In genomic region chr12:104286538-104287482, GRCh38 we compare ENCODE assay signal across 1 cellular context.
A peak's percentile ranks its signal among the peaks of the same experiment; 100 is the strongest.
TF ChIP-seq lines count a peak whose summit lies in the region.

No MANE protein-coding gene starts in this region.

TF ChIP-seq in K562, 482 proteins besides CTCF, POLR2A, EP300 and RAD21 (continued from another document):
- peak; percentile 90 for TF ChIP-seq NFE2L1 (tag; IDR thresholded peaks at IDR 0.05; ENCODE audit: borderline replicate concordance, low read depth)
- TF ChIP-seq GABPB1 (CRISPR knock-in tag; IDR thresholded peaks at IDR 0.05), result peak; percentile 66
- TF ChIP-seq ZC3H4 (CRISPR knock-in tag; IDR thresholded peaks at IDR 0.05; ENCODE audit: borderline replicate concordance), result 0 out of 2 replicates have a peak, but pooled peaks have one; percentile 57
- no peak for TF ChIP-seq NFATC3 (IDR thresholded peaks at IDR 0.05)
- peak; percentile 28; the same call in 1 of the 2 replicates for TF ChIP-seq SOX6 (IDR thresholded peaks at IDR 0.05)
- no peak for TF ChIP-seq CBX8 (IDR thresholded peaks at IDR 0.05; ENCODE audit: borderline replicate concordance, extremely low read depth, low read depth, low read length, poor library complexity, severe bottlenecking)
- TF ChIP-seq DPF2 (IDR thresholded peaks at IDR 0.05), result peak; percentile 62
- peak; percentile 4; the same call in 1 of the 2 replicates for TF ChIP-seq CREM (IDR thresholded peaks at IDR 0.05; ENCODE audit: low read depth)
- TF ChIP-seq USF1 (CRISPR knock-in tag; IDR thresholded peaks at IDR 0.05), result peak; percentile 76
- TF ChIP-seq ILF3 (IDR thresholded peaks at IDR 0.05; ENCODE audit: borderline replicate concordance), result no peak
- TF ChIP-seq HDAC1 (IDR thresholded peaks at IDR 0.05), result peak; percentile 12 to 94; a peak in 3 of 4 replicates
- TF ChIP-seq ZFX (CRISPR knock-in tag; IDR thresholded peaks at IDR 0.05), result peak; percentile 84
- no peak for TF ChIP-seq SMARCC2 (IDR thresholded peaks at IDR 0.05; ENCODE audit: low read depth)
- no peak for TF ChIP-seq TSHZ1 (CRISPR knock-in tag; IDR thresholded peaks at IDR 0.05)
- TF ChIP-seq ETV1 (tag; conservative IDR thresholded peaks at IDR 0.05; ENCODE audit: low read depth), result no peak
- TF ChIP-seq ZBTB2 (IDR thresholded peaks at IDR 0.05), result no peak
- no peak for TF ChIP-seq FOXM1 (IDR thresholded peaks at IDR 0.05; ENCODE audit: low read depth)
- no peak for TF ChIP-seq FOXM1 (CRISPR knock-in tag; IDR thresholded peaks at IDR 0.05; ENCODE audit: low read depth)
- TF ChIP-seq ATF4 (CRISPR knock-in tag; IDR thresholded peaks at IDR 0.05), result 0 out of 2 replicates have a peak, but pooled peaks have one; percentile 12
- TF ChIP-seq ZNF589 (CRISPR knock-in tag; IDR thresholded peaks at IDR 0.05; ENCODE audit: low read depth), result no peak
- TF ChIP-seq SRSF3 (IDR thresholded peaks at IDR 0.05; ENCODE audit: insufficient read depth, low read length), result no peak
- peak; percentile 86 for TF ChIP-seq PHF8 (IDR thresholded peaks at IDR 0.05; ENCODE audit: borderline replicate concordance, low read length)
- TF ChIP-seq ERF (CRISPR knock-in tag; IDR thresholded peaks at IDR 0.05), result peak; percentile 18; the same call in 1 of the 2 replicates
- no peak for TF ChIP-seq ZNF133 (CRISPR knock-in tag; IDR thresholded peaks at IDR 0.05)
- TF ChIP-seq HMG20A (CRISPR knock-in tag; conservative IDR thresholded peaks at IDR 0.05), result no peak
- peak; percentile 54; the same call in 1 of the 2 replicates for TF ChIP-seq BCOR (IDR thresholded peaks at IDR 0.05)
- TF ChIP-seq ZNF644 (tag; IDR thresholded peaks at IDR 0.05; ENCODE audit: low read depth), result peak; percentile 71
- no peak for TF ChIP-seq HIVEP1 (CRISPR knock-in tag; IDR thresholded peaks at IDR 0.05)
- no peak for TF ChIP-seq KDM2B (CRISPR knock-in tag; IDR thresholded peaks at IDR 0.05)
- TF ChIP-seq MNT (conservative IDR thresholded peaks at IDR 0.05), result peak; percentile 91 to 96
- peak; percentile 95 for TF ChIP-seq NKRF (IDR thresholded peaks at IDR 0.05; ENCODE audit: borderline replicate concordance)
- no peak; the same call in 1 of the 2 replicates for TF ChIP-seq EGR1 (conservative IDR thresholded peaks at IDR 0.05)
- TF ChIP-seq TBP (optimal IDR thresholded peaks at IDR 0.05; ENCODE audit: low read depth, low read length), result peak; percentile 97
- 0 out of 2 replicates have a peak, but pooled peaks have one; percentile 24 for TF ChIP-seq SPI1 (IDR thresholded peaks at IDR 0.05; ENCODE audit: borderline replicate concordance, low read depth, low read length)
